Comparison of ENCODE assay signal across 10 cellular contexts in genomic region chr5:139343476-139343875, GRCh38. TPM values are rescaled to one million over a fixed set of nuclear protein-coding genes. Genes with fewer than 3 reads are reported as not detected.
DNase-seq lines count a peak whose midpoint lies in the region; ATAC-seq and TF ChIP-seq lines count a peak whose summit lies in the region.
"Had no signal": no experiment of that assay in that cellular context is flagged by ENCODE, and none has a peak within 500 bp of the region (broad histone marks: within the 10 kb centered on the region; RNA-seq: fewer than 3 reads in every experiment).

No MANE protein-coding gene starts in this region.

- H3K9me3 ChIP-seq in iPS-20b (ENCODE audit: insufficient read depth, low read depth, low read length) = no peaks in the 10 kb centered on the region
- no peaks in the 10 kb centered on the region for H3K9me3 ChIP-seq in suprapubic skin
- H3K9me3 ChIP-seq in effector memory CD4-positive, alpha-beta T cell (ENCODE audit: control insufficient read depth, low read length) = no peaks in the 10 kb centered on the region

- H3K27ac Mint-ChIP-seq in activated naive CD4-positive, alpha-beta T cell treated with anti-CD3 and anti-CD28 coated beads for 36 hours = peak overlapping the region; percentile 99
- H3K27ac Mint-ChIP-seq in activated T-helper 17 cell treated with anti-CD3 and anti-CD28 coated beads, Interleukin-2, amount 50 U/mL, for 72 hours = peak overlapping the region; percentile 99

- H3K27ac ChIP-seq in iPS-20b (ENCODE audit: low read length) (no peak overlapping the region), suprapubic skin (no peak overlapping the region)
- H3K27ac ChIP-seq in effector memory CD4-positive, alpha-beta T cell (ENCODE audit: insufficient read depth, low read length, poor library complexity, severe bottlenecking) = no peak overlapping the region

- H3K4me1 ChIP-seq in iPS-20b (ENCODE audit: insufficient read depth, low read length) (peaks cover 11% of the 10 kb centered on the region; the same call in 1 of the 2 replicates), suprapubic skin (peaks cover 41% of the 10 kb centered on the region)
- peaks cover 19% of the 10 kb centered on the region for H3K4me1 ChIP-seq in effector memory CD4-positive, alpha-beta T cell (ENCODE audit: control insufficient read depth, insufficient read depth, low read length, poor library complexity, severe bottlenecking)

- H3K27me3 ChIP-seq in iPS-20b (ENCODE audit: insufficient read depth, low read length) = no peaks in the 10 kb centered on the region
- no peaks in the 10 kb centered on the region for H3K27me3 ChIP-seq in suprapubic skin
- no peaks in the 10 kb centered on the region for H3K27me3 ChIP-seq in effector memory CD4-positive, alpha-beta T cell (replicated peaks; ENCODE audit: control insufficient read depth, insufficient read depth, low read length, poor library complexity, severe bottlenecking)

- TF ChIP-seq EP300 in suprapubic skin (IDR thresholded peaks at IDR 0.05) = no peak

- H3K27me3 Mint-ChIP-seq in activated naive CD4-positive, alpha-beta T cell treated with anti-CD3 and anti-CD28 coated beads for 36 hours (ENCODE audit: low read depth) = no peaks in the 10 kb centered on the region
- H3K27me3 Mint-ChIP-seq in activated T-helper 17 cell treated with anti-CD3 and anti-CD28 coated beads, Interleukin-2, amount 50 U/mL, for 72 hours = no peaks in the 10 kb centered on the region

- peaks cover 50% of the 10 kb centered on the region for H3K4me1 Mint-ChIP-seq in activated naive CD4-positive, alpha-beta T cell treated with anti-CD3 and anti-CD28 coated beads for 36 hours (ENCODE audit: low read depth)
- H3K4me1 Mint-ChIP-seq in activated T-helper 17 cell treated with anti-CD3 and anti-CD28 coated beads, Interleukin-2, amount 50 U/mL, for 72 hours = peaks cover 28% of the 10 kb centered on the region

- 75% methylated on average over 9 of the region's 9 CpGs for WGBS in suprapubic skin

- peak overlapping the region; percentile 99; the same call in 1 of the 2 replicates for H3K9ac ChIP-seq in iPS-20b (ENCODE audit: low read depth, low read length)

- H3K4me3 ChIP-seq in iPS-20b (ENCODE audit: low read length) = peak overlapping the region; percentile 97
- peak overlapping the region; percentile 98 for H3K4me3 ChIP-seq in suprapubic skin
- no peak overlapping the region for H3K4me3 ChIP-seq in effector memory CD4-positive, alpha-beta T cell (ENCODE audit: insufficient read depth, low read depth, low read length, poor library complexity, severe bottlenecking)

- TF ChIP-seq POLR2A in suprapubic skin (IDR thresholded peaks at IDR 0.05) = no peak

- CTCF ChIA-PET in activated naive CD4-positive, alpha-beta T cell treated with anti-CD3 and anti-CD28 coated beads for 36 hours (lab: Charles Lee) = no interaction called here

- peaks cover 7% of the 10 kb centered on the region for H3K36me3 Mint-ChIP-seq in activated naive CD4-positive, alpha-beta T cell treated with anti-CD3 and anti-CD28 coated beads for 36 hours (ENCODE audit: low read depth)
- peaks cover 69% of the 10 kb centered on the region for H3K36me3 Mint-ChIP-seq in activated T-helper 17 cell treated with anti-CD3 and anti-CD28 coated beads, Interleukin-2, amount 50 U/mL, for 72 hours (ENCODE audit: low read depth)

- no peak for DNase-seq in activated naive CD4-positive, alpha-beta T cell treated with anti-CD3 and anti-CD28 coated beads for 36 hours
- no peak for DNase-seq in activated naive CD4-positive, alpha-beta T cell treated with Interleukin-2 at 50 U/mL for 16 hours
- DNase-seq in suprapubic skin (ENCODE audit: low spot score in 2 of 2) (no peak), NCI-H187 (lab: John Stamatoyannopoulos, UW) (no peak)
- DNase-seq in effector memory CD4-positive, alpha-beta T cell = no peak
- DNase-seq: cortex of kidney, SHP77 had no signal

- H3K36me3 ChIP-seq in iPS-20b (ENCODE audit: insufficient read depth, low read depth, low read length) (peaks cover 28% of the 10 kb centered on the region), suprapubic skin (no peaks in the 10 kb centered on the region)
- no peaks in the 10 kb centered on the region for H3K36me3 ChIP-seq in effector memory CD4-positive, alpha-beta T cell (ENCODE audit: control insufficient read depth, insufficient read depth, low read length)

- H3K4me3 Mint-ChIP-seq in activated naive CD4-positive, alpha-beta T cell treated with anti-CD3 and anti-CD28 coated beads for 36 hours = peak overlapping the region; percentile 100
- peak overlapping the region; percentile 100 for H3K4me3 Mint-ChIP-seq in activated T-helper 17 cell treated with anti-CD3 and anti-CD28 coated beads, Interleukin-2, amount 50 U/mL, for 72 hours

- no peak for TF ChIP-seq CTCF in suprapubic skin (IDR thresholded peaks at IDR 0.05)

- H3K9me3 Mint-ChIP-seq in activated naive CD4-positive, alpha-beta T cell treated with anti-CD3 and anti-CD28 coated beads for 36 hours = no peaks in the 10 kb centered on the region
- no peaks in the 10 kb centered on the region for H3K9me3 Mint-ChIP-seq in activated T-helper 17 cell treated with anti-CD3 and anti-CD28 coated beads, Interleukin-2, amount 50 U/mL, for 72 hours

- ATAC-seq in activated T-helper 17 cell treated with anti-CD3 and anti-CD28 coated beads, Interleukin-2, amount 50 U/mL, for 72 hours (replicated peaks) = no peak
- ATAC-seq in GM18517 (IDR thresholded peaks at IDR 0.05; ENCODE audit: unreplicated experiment) = no peak

- intact Hi-C loops in activated naive CD4-positive, alpha-beta T cell treated with anti-CD3 and anti-CD28 coated beads for 36 hours (cut with micrococcal nuclease) = loop anchor here (2.0 kb wide), 1 partner anchor 149 kb away; no protein-coding TSS in a partner anchor

RNA-seq across cellular contexts. Expression of gene PAIP2, which starts 1.8 kb away (rescaled TPM):
- total RNA-seq in activated naive CD4-positive, alpha-beta T cell treated with anti-CD3 and anti-CD28 coated beads for 36 hours = 10 to 100 TPM; 68.8 to 74.3 TPM
- total RNA-seq in activated T-helper 17 cell treated with anti-CD3 and anti-CD28 coated beads, Interleukin-2, amount 50 U/mL, for 72 hours = 100 to 1,000 TPM; 102 to 157 TPM
- 10 to 100 TPM; 50.3 to 71.0 (median 53.5) TPM for total RNA-seq in suprapubic skin

RNA-seq across cellular contexts. Expression of gene SLC23A1, which starts 39.6 kb away (rescaled TPM):
- total RNA-seq in activated naive CD4-positive, alpha-beta T cell treated with anti-CD3 and anti-CD28 coated beads for 36 hours = under 1 TPM in 1 of 2 experiments, not detected in 1; 0.62 TPM
- total RNA-seq in activated T-helper 17 cell treated with anti-CD3 and anti-CD28 coated beads, Interleukin-2, amount 50 U/mL, for 72 hours = 1 to 10 TPM in 1 of 2 donors, under 1 TPM in 1; 0.95 to 1.6 TPM
- total RNA-seq in suprapubic skin = 1 to 10 TPM in 3 of 4 donors, not detected in 1; 2.3 to 6.4 (median 3.0) TPM

RNA-seq across cellular contexts. Expression of gene MZB1, which starts 46.2 kb away (rescaled TPM):
- total RNA-seq in activated naive CD4-positive, alpha-beta T cell treated with anti-CD3 and anti-CD28 coated beads for 36 hours = 1 to 10 TPM; 2.0 to 2.8 TPM
- 10 to 100 TPM; 39.9 to 55.2 TPM for total RNA-seq in activated T-helper 17 cell treated with anti-CD3 and anti-CD28 coated beads, Interleukin-2, amount 50 U/mL, for 72 hours
- total RNA-seq in suprapubic skin = not detected

RNA-seq across cellular contexts. Expression of gene MATR3, which starts 49.9 kb away (rescaled TPM):
- 100 to 1,000 TPM; 137 to 164 TPM for total RNA-seq in activated naive CD4-positive, alpha-beta T cell treated with anti-CD3 and anti-CD28 coated beads for 36 hours
- total RNA-seq in activated T-helper 17 cell treated with anti-CD3 and anti-CD28 coated beads, Interleukin-2, amount 50 U/mL, for 72 hours = 100 to 1,000 TPM; 184 to 204 TPM
- total RNA-seq in suprapubic skin = 100 to 1,000 TPM; 115 to 192 (median 129) TPM

RNA-seq across cellular contexts. Expression of gene PROB1, which starts 51.4 kb away (rescaled TPM):
- 1 to 10 TPM; 1.1 to 1.2 TPM for total RNA-seq in activated naive CD4-positive, alpha-beta T cell treated with anti-CD3 and anti-CD28 coated beads for 36 hours
- 1 to 10 TPM; 4.7 to 6.4 TPM for total RNA-seq in activated T-helper 17 cell treated with anti-CD3 and anti-CD28 coated beads, Interleukin-2, amount 50 U/mL, for 72 hours
- total RNA-seq in suprapubic skin = under 1 TPM; 0.08 to 0.44 (median 0.35) TPM

Comparison
In these comparisons a context has a peak if more than half of its experiments do, and no peak if none do; other contexts are left out.
1. RNA of gene MZB1, which starts 46.2 kb away (total RNA-seq): 39.9 to 55.2 TPM in activated T-helper 17 cell treated with anti-CD3 and anti-CD28 coated beads, Interleukin-2, amount 50 U/mL, for 72 hours; 2.0 to 2.8 TPM in activated naive CD4-positive, alpha-beta T cell treated with anti-CD3 and anti-CD28 coated beads for 36 hours and not detected in suprapubic skin; every median in the first group is over 10 times any median in the second.